Comparison of ENCODE assay signal across 8 cellular contexts in the genomic region with DNA sequence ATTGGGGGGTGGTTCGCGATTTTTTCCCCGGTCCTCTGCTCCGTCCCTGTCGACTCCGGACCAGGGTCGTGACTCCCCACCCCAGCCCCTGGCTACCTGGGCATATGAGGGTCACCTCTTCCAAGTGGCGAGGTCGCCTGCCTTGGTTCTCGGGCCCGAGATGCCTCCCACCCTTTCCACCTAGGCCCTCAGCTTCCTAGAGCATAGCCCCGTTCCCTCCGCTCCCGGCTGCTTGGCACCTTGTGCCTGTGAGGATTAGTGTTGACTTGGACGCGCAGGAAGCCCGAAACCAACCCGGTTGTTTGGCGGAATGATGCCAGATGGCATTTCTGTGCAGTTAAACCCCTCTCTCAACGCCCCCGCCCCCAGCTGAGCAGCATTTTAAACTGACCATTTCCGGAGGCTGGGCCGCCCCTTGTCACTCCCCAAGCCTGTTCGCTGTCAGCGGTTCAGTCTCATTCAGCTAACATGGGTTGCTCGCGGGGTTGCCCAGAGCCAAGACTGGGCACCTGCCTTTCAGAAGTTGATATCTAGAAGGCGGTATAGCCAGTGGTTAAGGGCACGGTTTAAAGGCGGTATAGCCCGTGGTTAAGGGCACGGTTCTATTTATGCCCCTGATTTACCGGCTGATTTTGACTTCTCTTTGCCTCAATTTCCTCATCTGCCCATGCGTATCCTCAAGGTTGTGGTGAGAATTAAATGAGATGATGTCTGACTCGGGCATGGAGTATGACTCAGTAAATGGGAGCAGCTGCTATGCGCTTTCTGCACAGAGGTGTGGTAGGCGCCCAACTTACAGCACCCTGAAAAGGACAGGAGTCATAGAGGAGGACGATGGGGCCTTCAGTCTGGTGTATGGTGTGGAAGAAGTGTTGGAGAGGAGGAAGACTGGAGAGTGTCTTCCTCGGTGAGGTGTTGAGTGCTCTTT. TPM values are rescaled to one million over a fixed set of nuclear protein-coding genes. Genes with fewer than 3 reads are reported as not detected.
DNase-seq lines count a peak whose midpoint lies in the region; ATAC-seq and TF ChIP-seq lines count a peak whose summit lies in the region.

No MANE protein-coding gene starts in this region.

- POLR2A ChIA-PET in PC-9 (lab: Charles Lee; ENCODE audit: unreplicated experiment), result interaction anchor here (0.6 kb wide), 1 partner anchor 332 kb away, joined by 3 read pairs; a partner anchor contains a TSS

- CTCF ChIA-PET in PC-9 (lab: Charles Lee) (interaction anchor here (0.5 to 1.0 kb wide), 2 partner anchors 16 to 575 kb away, joined by 3 to 9 read pairs; no protein-coding TSS in a partner anchor), mammary epithelial cell (lab: Charles Lee; ENCODE audit: low non-redundant PET) (interaction anchor here (2.0 kb wide), 1 partner anchor 16 kb away, joined by 7 read pairs; no protein-coding TSS in a partner anchor)

- whole genome bisulfite sequencing in mammary epithelial cell (ENCODE audit: low coverage, missing lambda C conversion rate), result 4% methylated on average over 30 of the region's 39 CpGs

- DNase-seq in ACHN (peak; percentile 28), PC-9 (peak; percentile 32 to 63), mammary epithelial cell (peak; percentile 66), kidney glomerular epithelial cell (lab: John Stamatoyannopoulos, UW) (peak; percentile 14), NCI-H1048 (lab: John Stamatoyannopoulos, UW) (no peak)
- DNase-seq in stimulated activated CD8-positive, alpha-beta memory T cell treated with anti-CD3 and anti-CD28 coated beads, Interleukin-7, amount 100 ng/mL, for 24 hours (ENCODE audit: low read depth), result peak; percentile 8

- H3K9me2 ChIP-seq in PC-9 (ENCODE audit: insufficient read depth), result no peaks in the 10 kb centered on the region

- no peaks in the 10 kb centered on the region; the same call in 1 of the 2 replicates for H3F3A ChIP-seq in PC-9 (ENCODE audit: insufficient read depth, low read depth)

- H2AFZ ChIP-seq in PC-9 (peak overlapping the region; percentile 89), mammary epithelial cell (ENCODE audit: low read depth, low read length) (peak overlapping the region; percentile 85)

- peak overlapping the region; percentile 89 for H3K9ac ChIP-seq in mammary epithelial cell (ENCODE audit: insufficient read depth, low read length)

- intact Hi-C loops in PC-9 (cut with micrococcal nuclease; ENCODE audit: unreplicated experiment), result loop anchor here (5.0 kb wide), 1 partner anchor 332 kb away; a partner anchor contains a TSS
- intact Hi-C loops in mammary epithelial cell (cut with micrococcal nuclease), result no loop called here

- H3K4me3 ChIP-seq in GM12875 (ENCODE audit: low read depth, low read length) (peak overlapping the region; percentile 100), PC-9 (peak overlapping the region; percentile 89), mammary epithelial cell (replicated peaks in 1 of 3; ENCODE audit: insufficient read depth in 1 of 3, low read depth in 2 of 3, low read length in 3 of 3) (peak overlapping the region; percentile 49 to 98 (median 81))

- H4K20me1 ChIP-seq in PC-9 (ENCODE audit: insufficient read depth) (peaks cover 25% of the 10 kb centered on the region), mammary epithelial cell (ENCODE audit: insufficient read depth, low read length) (no peaks in the 10 kb centered on the region)

- dilution Hi-C loops in mammary epithelial cell (cut with HindIII; ENCODE audit: low sequenced_read_pairs), result no loop called here

- peaks cover 20% of the 10 kb centered on the region for H3K4me1 ChIP-seq in PC-9 (replicated peaks; ENCODE audit: insufficient read depth)
- peaks cover 13% of the 10 kb centered on the region for H3K4me1 ChIP-seq in mammary epithelial cell (ENCODE audit: insufficient read depth, low read length)

- no peak overlapping the region for H3K27ac ChIP-seq in PC-9
- peak overlapping the region; percentile 67 for H3K27ac ChIP-seq in mammary epithelial cell (ENCODE audit: insufficient read depth, low read depth, low read length)

- peak; percentile 21 for ATAC-seq in HG02973 (IDR thresholded peaks at IDR 0.05; ENCODE audit: unreplicated experiment)

- BruUV-seq in PC-9 (replicated peaks; lab: Mats Ljungman, UMichigan) (TSS peak; percentile 59), mammary epithelial cell (replicated peaks; lab: Mats Ljungman, UMichigan) (TSS peak; percentile 71)

- H3K36me3 ChIP-seq in PC-9 (ENCODE audit: low read depth), result 0 out of 2 replicates have a peak, but pooled peaks cover 4% of the 10 kb centered on the region
- H3K36me3 ChIP-seq in mammary epithelial cell (ENCODE audit: insufficient read depth, low read length), result no peaks in the 10 kb centered on the region

- TF ChIP-seq CTCF in GM12875 (IDR thresholded peaks at IDR 0.05; ENCODE audit: borderline replicate concordance, insufficient read depth, low read depth, low read length), result no peak
- no peak for TF ChIP-seq CTCF in PC-9 (conservative IDR thresholded peaks at IDR 0.05)
- TF ChIP-seq CTCF in mammary epithelial cell (conservative IDR thresholded peaks at IDR 0.05 in 1 of 2, IDR thresholded peaks at IDR 0.05 in 1 of 2; ENCODE audit: extremely low read depth in 1 of 2, insufficient read depth in 1 of 2, low read depth in 1 of 2, low read length in 2 of 2), result no peak

- H3K27me3 ChIP-seq in PC-9 (ENCODE audit: insufficient read depth, low read depth) (no peaks in the 10 kb centered on the region), mammary epithelial cell (ENCODE audit: insufficient read depth, low read length) (no peaks in the 10 kb centered on the region)

- H3K79me2 ChIP-seq in PC-9 (ENCODE audit: low read depth) (peaks cover 56% of the 10 kb centered on the region), mammary epithelial cell (ENCODE audit: insufficient read depth, low read length) (peaks cover 56% of the 10 kb centered on the region)

- in situ Hi-C loops in ACHN (cut with HindIII; ENCODE audit: low pct_ligation_motif_present, low pct_unique_long_range_greater_than_20kb, low sequenced_read_pairs) (no loop called here), mammary epithelial cell (cut with MboI; ENCODE audit: low sequenced_read_pairs in 2 of 2) (no loop called here)

- no peaks in the 10 kb centered on the region for H3K9me3 ChIP-seq in PC-9 (ENCODE audit: insufficient read depth, low read depth)
- H3K9me3 ChIP-seq in mammary epithelial cell (replicated peaks; ENCODE audit: insufficient read depth, low read length), result no peaks in the 10 kb centered on the region

- H3K4me2 ChIP-seq in PC-9 (peak overlapping the region; percentile 96), mammary epithelial cell (ENCODE audit: insufficient read depth, low read depth, low read length) (peak overlapping the region; percentile 76)

RNA-seq across cellular contexts. Expression of a gene that starts 0.6 kb away (rescaled TPM):
- total RNA-seq in PC-9 (2021) (122 and 154 TPM in 2 replicates), mammary epithelial cell (10 to 100 TPM; 15.7 to 60.6 TPM)
- 27.4 TPM for polyA plus RNA-seq in mammary epithelial cell
- 34.9 TPM for polyA minus RNA-seq in mammary epithelial cell
